ENCODE assay signal across 8 cellular contexts in genomic region chr1:181135462-181135781, GRCh38. TPM values are rescaled to one million over a fixed set of nuclear protein-coding genes. Genes with fewer than 3 reads are reported as not detected.
A peak's percentile ranks its signal among the peaks of the same experiment; 100 is the strongest.
DNase-seq lines count a peak whose midpoint lies in the region; ATAC-seq, FAIRE-seq and TF ChIP-seq lines count a peak whose summit lies in the region.

No MANE protein-coding gene starts in this region.

- no peak for TF ChIP-seq EP300 in SK-N-SH (IDR thresholded peaks at IDR 0.05; ENCODE audit: borderline replicate concordance in 1 of 2, low read depth in 1 of 2, low read length in 1 of 2)

- 83% methylated on average over 2 of the region's 2 CpGs for WGBS in SK-N-SH (ENCODE audit: low lambda C conversion rate)

- peak overlapping the region; percentile 71 for H3K9ac ChIP-seq in SK-N-SH

- peak; percentile 60 for DNase-seq in AG08395 (ENCODE audit: low spot score)
- DNase-seq in GM12891 (ENCODE audit: insufficient read length, low spot score), result no peak
- peak; percentile 68 for DNase-seq in SK-N-SH
- peak; percentile 57 to 74 for DNase-seq in erythroblast (lab: John Stamatoyannopoulos, UW)
- no peak for DNase-seq in retinal pigment epithelial cell (ENCODE audit: low read depth)
- no peak for DNase-seq in retina

- CTCF ChIA-PET in SK-N-SH (lab: Yijun Ruan, JAX), result interaction anchor here (0.6 to 1.5 kb wide), 11 partner anchors 9 to 254 kb away, joined by 3 to 6 read pairs (median 4); partner anchors contain the start of gene IER5

- H3F3A ChIP-seq in SK-N-SH (replicated peaks; ENCODE audit: insufficient read depth), result peaks cover 11% of the 10 kb centered on the region

- peak; percentile 23 for FAIRE-seq in GM12891 (lab: Jason Lieb, UNC)

- H2AFZ ChIP-seq in SK-N-SH (ENCODE audit: low read depth), result no peak overlapping the region

- peaks cover 25 to 29% of the 10 kb centered on the region in 2 experiments for H3K4me1 ChIP-seq in SK-N-SH (ENCODE audit: control insufficient read depth in 1 of 2, insufficient read depth in 2 of 2, low read depth in 1 of 2, low read length in 1 of 2)

- no peaks in the 10 kb centered on the region for H3K9me3 ChIP-seq in SK-N-SH

- no peaks in the 10 kb centered on the region for H4K20me1 ChIP-seq in SK-N-SH (ENCODE audit: insufficient read depth)

- no peaks in the 10 kb centered on the region for H3K36me3 ChIP-seq in SK-N-SH (replicated peaks in 1 of 2; ENCODE audit: control insufficient read depth in 1 of 2, insufficient read depth in 2 of 2, low read length in 1 of 2)

- peak overlapping the region; percentile 9; the same call in 1 of the 2 replicates for H3K4me2 ChIP-seq in SK-N-SH

- no peaks in the 10 kb centered on the region for H3K27me3 ChIP-seq in SK-N-SH (ENCODE audit: insufficient read depth)

- 0 out of 2 replicates have a peak, but pooled peaks have one; percentile 29 for TF ChIP-seq RAD21 in SK-N-SH (IDR thresholded peaks at IDR 0.05; ENCODE audit: low read length)

- H3K79me2 ChIP-seq in SK-N-SH (ENCODE audit: insufficient read depth), result no peaks in the 10 kb centered on the region

- ATAC-seq in HG02759 (IDR thresholded peaks at IDR 0.05; ENCODE audit: unreplicated experiment) (no peak), GM18505 (IDR thresholded peaks at IDR 0.05; ENCODE audit: unreplicated experiment) (no peak)

- POLR2A ChIA-PET in SK-N-SH (lab: Yijun Ruan, JAX), result interaction anchor here (0.9 to 2.3 kb wide), 7 partner anchors 18 to 209 kb away, joined by 3 to 10 read pairs (median 4); partner anchors contain the start of gene IER5

- peak overlapping the region; percentile 87 to 96 for H3K27ac ChIP-seq in SK-N-SH (ENCODE audit: low read depth in 2 of 2, low read length in 1 of 2)

- TF ChIP-seq POLR2A in GM12891 (IDR thresholded peaks at IDR 0.05; ENCODE audit: low read depth, low read length) (no peak), erythroblast (IDR thresholded peaks at IDR 0.05; ENCODE audit: low read length) (no peak), GM18505 (IDR thresholded peaks at IDR 0.05; ENCODE audit: borderline replicate concordance, extremely low read depth, insufficient read depth, insufficient read length) (no peak)

- no peak overlapping the region for H3K4me3 ChIP-seq in SK-N-SH (ENCODE audit: low read depth in 2 of 2, low read length in 1 of 2)
- H3K4me3 ChIP-seq in retinal pigment epithelial cell (ENCODE audit: low read length), result no peak overlapping the region

- H3K9me2 ChIP-seq in SK-N-SH, result no peaks in the 10 kb centered on the region

- TF ChIP-seq CTCF in SK-N-SH (IDR thresholded peaks at IDR 0.05) (peak; percentile 39), retinal pigment epithelial cell (conservative IDR thresholded peaks at IDR 0.05; ENCODE audit: low read depth, low read length) (peak; percentile 40)

TF ChIP-seq in GM12891, 5 proteins besides CTCF, POLR2A, EP300 and RAD21:
- TF ChIP-seq SPI1 (IDR thresholded peaks at IDR 0.05; ENCODE audit: low read depth, low read length) (no peak), TAF1 (IDR thresholded peaks at IDR 0.05; ENCODE audit: low read depth, low read length) (0 out of 2 replicates have a peak, but pooled peaks have one; percentile 12)

TF ChIP-seq in SK-N-SH, 30 proteins besides CTCF, POLR2A, EP300 and RAD21:
- TF ChIP-seq MXI1 (IDR thresholded peaks at IDR 0.05; ENCODE audit: low read depth, low read length) (no peak), SMC3 (IDR thresholded peaks at IDR 0.05; ENCODE audit: low read depth, low read length) (peak; percentile 4; the same call in 1 of the 2 replicates)

RNA-seq across cellular contexts. Expression of gene IER5, which starts 46.9 kb away (rescaled TPM):
- polyA plus RNA-seq in GM12891 (2012; ENCODE audit: low read depth, missing spikeins), result 33.9 TPM
- 46.2 and 52.9 TPM in 2 replicates for polyA plus RNA-seq in SK-N-SH (2012; rRNA removed)
- polyA plus RNA-seq in SK-N-SH (2012; cell fraction: cytosol; rRNA removed), result 33.8 and 39.1 TPM in 2 replicates
- polyA plus RNA-seq in SK-N-SH (2012; cell fraction: nucleus; rRNA removed), result 64.9 and 69.1 TPM in 2 replicates

Comparison
In these comparisons a context has a peak if more than half of its experiments do, and no peak if none do; other contexts are left out.
1. DNase-seq: peak in AG08395 (single experiment), SK-N-SH (single experiment) and erythroblast (2 of 2); none in GM12891 (single experiment), retinal pigment epithelial cell (single experiment) and retina (single experiment).